8 cellular contexts compared by ENCODE assay signal in the genomic region with DNA sequence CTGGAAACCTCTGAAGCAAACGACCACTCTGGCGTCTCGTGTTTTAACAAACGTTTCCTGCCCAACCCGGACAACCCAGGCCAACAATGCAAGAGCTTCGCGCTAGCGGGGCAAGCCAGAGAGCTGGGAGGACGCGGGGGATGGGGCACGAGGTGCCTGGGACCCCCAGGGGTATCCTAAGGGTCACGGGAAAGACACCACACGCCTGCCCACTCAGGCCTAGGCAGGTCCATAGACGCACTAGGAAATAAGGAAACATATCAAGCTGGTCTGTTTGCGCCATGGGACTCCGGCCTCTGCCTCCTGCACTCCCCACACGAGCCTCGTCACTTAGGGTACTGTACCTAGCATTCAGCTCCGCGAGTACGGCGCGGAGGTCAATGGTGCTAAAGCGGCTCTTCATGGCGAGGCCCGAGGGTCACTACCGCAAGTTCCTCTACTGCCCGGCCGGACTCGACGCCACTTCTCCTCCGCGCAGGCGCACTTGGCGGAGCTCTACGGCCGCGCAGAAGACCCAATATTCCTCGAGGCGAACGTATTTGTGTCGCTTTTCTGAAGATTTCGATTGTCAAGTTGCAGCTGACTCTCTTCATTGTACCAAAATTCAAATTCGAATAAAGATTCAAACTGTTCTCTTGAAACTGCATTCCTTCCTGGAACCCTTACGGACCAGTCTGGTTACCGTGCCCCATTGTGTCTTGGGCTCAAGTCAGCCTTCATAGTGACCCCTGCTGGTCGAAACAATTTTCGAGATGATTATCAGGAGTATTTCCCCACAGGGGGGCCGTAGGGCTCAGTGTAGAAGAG. TPM values are rescaled to one million over a fixed set of nuclear protein-coding genes. Genes with fewer than 3 reads are reported as not detected.
DNase-seq lines count a peak whose midpoint lies in the region; ATAC-seq and TF ChIP-seq lines count a peak whose summit lies in the region.

A gene with protein sequence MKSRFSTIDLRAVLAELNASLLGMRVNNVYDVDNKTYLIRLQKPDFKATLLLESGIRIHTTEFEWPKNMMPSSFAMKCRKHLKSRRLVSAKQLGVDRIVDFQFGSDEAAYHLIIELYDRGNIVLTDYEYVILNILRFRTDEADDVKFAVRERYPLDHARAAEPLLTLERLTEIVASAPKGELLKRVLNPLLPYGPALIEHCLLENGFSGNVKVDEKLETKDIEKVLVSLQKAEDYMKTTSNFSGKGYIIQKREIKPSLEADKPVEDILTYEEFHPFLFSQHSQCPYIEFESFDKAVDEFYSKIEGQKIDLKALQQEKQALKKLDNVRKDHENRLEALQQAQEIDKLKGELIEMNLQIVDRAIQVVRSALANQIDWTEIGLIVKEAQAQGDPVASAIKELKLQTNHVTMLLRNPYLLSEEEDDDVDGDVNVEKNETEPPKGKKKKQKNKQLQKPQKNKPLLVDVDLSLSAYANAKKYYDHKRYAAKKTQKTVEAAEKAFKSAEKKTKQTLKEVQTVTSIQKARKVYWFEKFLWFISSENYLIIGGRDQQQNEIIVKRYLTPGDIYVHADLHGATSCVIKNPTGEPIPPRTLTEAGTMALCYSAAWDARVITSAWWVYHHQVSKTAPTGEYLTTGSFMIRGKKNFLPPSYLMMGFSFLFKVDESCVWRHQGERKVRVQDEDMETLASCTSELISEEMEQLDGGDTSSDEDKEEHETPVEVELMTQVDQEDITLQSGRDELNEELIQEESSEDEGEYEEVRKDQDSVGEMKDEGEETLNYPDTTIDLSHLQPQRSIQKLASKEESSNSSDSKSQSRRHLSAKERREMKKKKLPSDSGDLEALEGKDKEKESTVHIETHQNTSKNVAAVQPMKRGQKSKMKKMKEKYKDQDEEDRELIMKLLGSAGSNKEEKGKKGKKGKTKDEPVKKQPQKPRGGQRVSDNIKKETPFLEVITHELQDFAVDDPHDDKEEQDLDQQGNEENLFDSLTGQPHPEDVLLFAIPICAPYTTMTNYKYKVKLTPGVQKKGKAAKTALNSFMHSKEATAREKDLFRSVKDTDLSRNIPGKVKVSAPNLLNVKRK (minus strand): TSS at position 438 of the 807 bp plus-strand sequence. CDS start 35 bp downstream, at position 403.

- peaks cover 40% of the 10 kb centered on the region for H3K4me1 ChIP-seq in OCI-LY7 (ENCODE audit: insufficient read depth, low read length, poor library complexity, severe bottlenecking)
- H3K4me1 ChIP-seq in muscle layer of colon (ENCODE audit: insufficient read depth, low read length) = peaks cover 10% of the 10 kb centered on the region

- peak; percentile 99 for TF ChIP-seq CTCF in OCI-LY7 (conservative IDR thresholded peaks at IDR 0.05; ENCODE audit: low read length)

- peak; percentile 92 for TF ChIP-seq POLR2A in erythroblast (IDR thresholded peaks at IDR 0.05; ENCODE audit: low read length)

- H3K9me2 ChIP-seq in OCI-LY7 (ENCODE audit: insufficient read depth, low read length) = no peaks in the 10 kb centered on the region

- peak within 1 kb of the TSS; percentile 93 for H3K4me3 ChIP-seq in OCI-LY7 (ENCODE audit: low read depth, low read length, poor library complexity, severe bottlenecking)
- peak within 1 kb of the TSS; percentile 66 to 100 for H3K4me3 ChIP-seq in muscle layer of colon (ENCODE audit: low read depth in 1 of 2, low read length in 2 of 2)

- TSS peak; percentile 69 for BruUV-seq in OCI-LY7 (replicated peaks; lab: Mats Ljungman, UMichigan)

- H3K27me3 ChIP-seq in muscle layer of colon (ENCODE audit: control insufficient read depth in 1 of 2, insufficient read depth in 2 of 2, low read length in 2 of 2) = no peaks in the 10 kb centered on the region

- H3K9me3 ChIP-seq in OCI-LY7 (ENCODE audit: low read length) (no peaks in the 10 kb centered on the region), muscle layer of colon (ENCODE audit: low read length) (no peaks in the 10 kb centered on the region)

- DNase-seq in DMS114 treated with DMSO at 0.1 percent for 48 hours (lab: John Stamatoyannopoulos, UW; ENCODE audit: unreplicated experiment) = peak; percentile 88
- DNase-seq in HuH-7 (ENCODE audit: low spot score) = peak; percentile 48
- peak; percentile 93 for DNase-seq in OCI-LY7 (ENCODE audit: low spot score)
- DNase-seq in activated T-cell treated with anti-CD3 and anti-CD28 coated beads for 48 hours (ENCODE audit: low read depth) = peak; percentile 69
- peak; percentile 93 to 95 for DNase-seq in erythroblast (lab: John Stamatoyannopoulos, UW)
- peak; percentile 64 to 66 for DNase-seq in stimulated activated CD8-positive, alpha-beta memory T cell treated with anti-CD3 and anti-CD28 coated beads, Interleukin-7, amount 100 ng/mL, for 4 hours (ENCODE audit: low read depth in 2 of 2)

- peak within 1 kb of the TSS; percentile 99 for H3K9ac ChIP-seq in muscle layer of colon (ENCODE audit: low read length)

- H3K4me2 ChIP-seq in OCI-LY7 (ENCODE audit: low read length) = peak within 1 kb of the TSS; percentile 84

- H3K36me3 ChIP-seq in OCI-LY7 (ENCODE audit: insufficient read depth, low read length) (peaks cover 28% of the 10 kb centered on the region), muscle layer of colon (ENCODE audit: insufficient read depth, low read length) (peaks cover 21% of the 10 kb centered on the region)

- ATAC-seq in GM21515 (IDR thresholded peaks at IDR 0.05; ENCODE audit: unreplicated experiment) = peak; percentile 73

- no peaks in the 10 kb centered on the region for H4K20me1 ChIP-seq in OCI-LY7 (ENCODE audit: insufficient read depth, low read length)

- CTCF ChIA-PET in OCI-LY7 (lab: Charles Lee; ENCODE audit: unreplicated experiment) = interaction anchor here (0.7 to 2.3 kb wide), 5 partner anchors 9 to 264 kb away, joined by 3 to 20 read pairs (median 4); a partner anchor contains a TSS

- intact Hi-C loops in OCI-LY7 (cut with micrococcal nuclease; ENCODE audit: unreplicated experiment) = loop anchor here (1.0 to 5.0 kb wide), 2 partner anchors 218 to 680 kb away; a partner anchor contains a TSS

- peaks cover 32% of the 10 kb centered on the region for H3K79me2 ChIP-seq in OCI-LY7 (ENCODE audit: insufficient read depth, low read depth, low read length)

- H3K27ac ChIP-seq in OCI-LY7 (ENCODE audit: low read depth, low read length, poor library complexity, severe bottlenecking) = peak within 1 kb of the TSS; percentile 55
- peak within 1 kb of the TSS; percentile 84 for H3K27ac ChIP-seq in muscle layer of colon (ENCODE audit: low read depth, low read length)

- peak within 1 kb of the TSS; percentile 82 for H2AFZ ChIP-seq in OCI-LY7 (ENCODE audit: low read length)

- POLR2A ChIA-PET in OCI-LY7 (lab: Charles Lee) = interaction anchor here (0.6 to 4.4 kb wide), 26 partner anchors 10 to 1650 kb away, joined by 3 to 50 read pairs (median 4); a partner anchor contains a TSS

RNA-seq across cellular contexts. Expression of the gene that starts here (rescaled TPM):
- total RNA-seq in OCI-LY7 (2014; rRNA removed; shearing (Covaris generic)) = 63.2 and 71.3 TPM in 2 replicates
- total RNA-seq in OCI-LY7 (2022) = 67.5 and 79.4 TPM in 2 replicates

Comparison
In these comparisons a context has a peak if more than half of its experiments do, and no peak if none do; other contexts are left out.
1. Peak in every context shown above with its lines: DNase-seq, ATAC-seq, H3K4me3 ChIP-seq and H3K27ac ChIP-seq.